12 cellular contexts compared by ENCODE assay signal in the genomic region with DNA sequence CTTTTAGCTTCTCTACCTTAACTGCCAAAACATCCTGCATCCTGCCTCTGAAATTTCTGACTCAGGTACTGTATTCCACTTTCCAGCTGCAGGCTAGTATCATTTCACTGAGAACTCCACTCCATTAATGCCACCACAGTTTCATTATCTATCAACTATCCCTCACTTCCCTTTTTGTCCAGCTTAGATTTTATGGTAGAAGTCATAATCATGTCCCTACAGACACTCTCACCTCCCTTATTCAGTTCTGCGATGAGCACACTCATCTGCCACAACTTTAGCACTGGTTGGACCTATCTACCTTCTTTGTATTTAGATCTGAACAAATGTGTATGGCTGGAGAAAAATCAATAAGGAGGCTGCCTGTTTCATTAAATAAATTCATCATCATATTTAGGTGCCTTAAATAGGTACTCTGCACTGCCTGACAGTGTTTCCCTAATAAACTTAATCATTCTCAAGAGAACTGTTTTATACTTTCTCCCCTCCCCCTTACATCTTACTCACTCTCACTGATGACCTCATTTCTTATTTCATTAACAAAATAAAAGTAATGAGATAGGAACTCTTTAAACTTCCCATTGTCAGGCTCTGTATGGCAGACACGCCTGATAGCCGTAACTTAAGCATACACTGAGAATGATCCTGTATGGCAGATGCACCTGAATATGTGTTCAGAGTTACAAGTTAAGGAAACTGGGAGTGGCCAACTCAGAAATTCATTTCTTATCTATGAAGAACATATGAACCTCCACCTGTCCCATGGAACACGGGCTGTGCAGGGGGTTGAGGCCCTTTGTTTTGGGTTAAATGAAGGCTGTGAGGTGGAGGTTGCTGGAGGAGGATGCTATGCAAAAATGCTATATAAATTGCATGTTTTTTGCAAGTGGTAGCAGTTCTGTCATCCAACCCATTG.
A peak's percentile ranks its signal among the peaks of the same experiment; 100 is the strongest.
DNase-seq lines count a peak whose midpoint lies in the region; ATAC-seq and TF ChIP-seq lines count a peak whose summit lies in the region.
"Had no signal": no experiment of that assay in that cellular context is flagged by ENCODE, and none has a peak within 500 bp of the region (broad histone marks: within the 10 kb centered on the region; RNA-seq: fewer than 3 reads in every experiment).

No MANE protein-coding gene starts in this region.

- intact Hi-C loops in activated naive CD4-positive, alpha-beta T cell treated with anti-CD3 and anti-CD28 coated beads for 36 hours (cut with micrococcal nuclease) = loop anchor here (10.0 kb wide), 1 partner anchor 300 kb away; no protein-coding TSS in a partner anchor

- H3F3A ChIP-seq in neural progenitor cell (ENCODE audit: low read depth) = no peaks in the 10 kb centered on the region

- no peaks in the 10 kb centered on the region for H3K9me3 ChIP-seq in neural progenitor cell (ENCODE audit: low read depth)
- H3K9me3 ChIP-seq: breast epithelium had no signal

- no peaks in the 10 kb centered on the region for H3K27me3 Mint-ChIP-seq in activated naive CD4-positive, alpha-beta T cell treated with anti-CD3 and anti-CD28 coated beads for 36 hours (ENCODE audit: low read depth)
- H3K27me3 Mint-ChIP-seq in neural progenitor cell (ENCODE audit: insufficient read depth, low read depth) = no peaks in the 10 kb centered on the region
- H3K27me3 Mint-ChIP-seq: activated CD4-positive, alpha-beta memory T cell treated with anti-CD3 and anti-CD28 coated beads for 36 hours had no signal

- CTCF ChIA-PET in activated naive CD4-positive, alpha-beta T cell treated with anti-CD3 and anti-CD28 coated beads for 36 hours (lab: Charles Lee) = no interaction called here

- H3K27me3 ChIP-seq in neural progenitor cell = no peaks in the 10 kb centered on the region
- H3K27me3 ChIP-seq: breast epithelium had no signal

- H3K36me3 ChIP-seq in neural progenitor cell = no peaks in the 10 kb centered on the region
- H3K36me3 ChIP-seq: breast epithelium had no signal

- peaks cover 18% of the 10 kb centered on the region for H3K4me1 Mint-ChIP-seq in activated naive CD4-positive, alpha-beta T cell treated with anti-CD3 and anti-CD28 coated beads for 36 hours (ENCODE audit: low read depth)
- H3K4me1 Mint-ChIP-seq in neural progenitor cell = peaks cover 15% of the 10 kb centered on the region

- no peak overlapping the region for H3K9ac ChIP-seq in neural progenitor cell

- no peak overlapping the region for H3K4me3 Mint-ChIP-seq in activated naive CD4-positive, alpha-beta T cell treated with anti-CD3 and anti-CD28 coated beads for 36 hours
- H3K4me3 Mint-ChIP-seq in neural progenitor cell = no peak overlapping the region
- H3K4me3 Mint-ChIP-seq: activated CD4-positive, alpha-beta memory T cell treated with anti-CD3 and anti-CD28 coated beads for 36 hours had no signal

- peak; percentile 76 for DNase-seq in CD1c-positive myeloid dendritic cell (ENCODE audit: extremely low spot score)
- DNase-seq in RPMI8226 = peak; percentile 47
- DNase-seq in NCI-H446 (lab: John Stamatoyannopoulos, UW) = no peak
- DNase-seq in activated naive CD4-positive, alpha-beta T cell treated with anti-CD3 and anti-CD28 coated beads for 36 hours = no peak
- no peak for DNase-seq in stimulated activated CD8-positive, alpha-beta memory T cell treated with anti-CD3 and anti-CD28 coated beads, Interleukin-4, amount 100 ng/mL, for 48 hours
- DNase-seq in neural progenitor cell (ENCODE audit: low spot score) = no peak
- DNase-seq: activated CD4-positive, alpha-beta memory T cell treated with anti-CD3 and anti-CD28 coated beads for 36 hours; NCI-H446 treated with DMSO at 0.1 percent for 48 hours; retina had no signal

- peaks cover 1% of the 10 kb centered on the region for H3K9me3 Mint-ChIP-seq in activated naive CD4-positive, alpha-beta T cell treated with anti-CD3 and anti-CD28 coated beads for 36 hours
- H3K9me3 Mint-ChIP-seq in neural progenitor cell = peaks cover 8% of the 10 kb centered on the region
- H3K9me3 Mint-ChIP-seq: activated CD4-positive, alpha-beta memory T cell treated with anti-CD3 and anti-CD28 coated beads for 36 hours had no signal

- ATAC-seq in GM19438 (IDR thresholded peaks at IDR 0.05; ENCODE audit: low read depth, unreplicated experiment) (peak; percentile 46), HG03025 (IDR thresholded peaks at IDR 0.05; ENCODE audit: low FRiP score, unreplicated experiment) (peak; percentile 42)

- no peaks in the 10 kb centered on the region for H3K36me3 Mint-ChIP-seq in activated naive CD4-positive, alpha-beta T cell treated with anti-CD3 and anti-CD28 coated beads for 36 hours (ENCODE audit: low read depth)
- H3K36me3 Mint-ChIP-seq in neural progenitor cell = no peaks in the 10 kb centered on the region
- H3K36me3 Mint-ChIP-seq: activated CD4-positive, alpha-beta memory T cell treated with anti-CD3 and anti-CD28 coated beads for 36 hours had no signal

- no peaks in the 10 kb centered on the region for H4K20me1 ChIP-seq in neural progenitor cell (ENCODE audit: low read depth)

- no peak overlapping the region for H2AFZ ChIP-seq in neural progenitor cell (replicated peaks)

- no peak for TF ChIP-seq CTCF in neural progenitor cell (IDR thresholded peaks at IDR 0.05)

- H3K4me3 ChIP-seq in neural progenitor cell = no peak overlapping the region
- H3K4me3 ChIP-seq: breast epithelium had no signal

- no peaks in the 10 kb centered on the region for H3K79me2 ChIP-seq in neural progenitor cell (ENCODE audit: low read depth)

- H3K4me2 ChIP-seq in neural progenitor cell = no peak overlapping the region

- no peak overlapping the region for H3K27ac Mint-ChIP-seq in activated naive CD4-positive, alpha-beta T cell treated with anti-CD3 and anti-CD28 coated beads for 36 hours
- H3K27ac Mint-ChIP-seq in neural progenitor cell = no peak overlapping the region
- H3K27ac Mint-ChIP-seq: activated CD4-positive, alpha-beta memory T cell treated with anti-CD3 and anti-CD28 coated beads for 36 hours had no signal

- H3K4me1 ChIP-seq in neural progenitor cell = no peaks in the 10 kb centered on the region

- H3K27ac ChIP-seq in neural progenitor cell = no peak overlapping the region

Comparison
In these comparisons a context has a peak if more than half of its experiments do, and no peak if none do; other contexts are left out.
1. DNase-seq: peak in CD1c-positive myeloid dendritic cell (single experiment) and RPMI8226 (single experiment); none in NCI-H446 (0 of 2), activated naive CD4-positive, alpha-beta T cell treated with anti-CD3 and anti-CD28 coated beads for 36 hours (single experiment), stimulated activated CD8-positive, alpha-beta memory T cell treated with anti-CD3 and anti-CD28 coated beads, Interleukin-4, amount 100 ng/mL, for 48 hours (single experiment) and neural progenitor cell (single experiment).